11 cellular contexts compared by ENCODE assay signal in the genomic region with DNA sequence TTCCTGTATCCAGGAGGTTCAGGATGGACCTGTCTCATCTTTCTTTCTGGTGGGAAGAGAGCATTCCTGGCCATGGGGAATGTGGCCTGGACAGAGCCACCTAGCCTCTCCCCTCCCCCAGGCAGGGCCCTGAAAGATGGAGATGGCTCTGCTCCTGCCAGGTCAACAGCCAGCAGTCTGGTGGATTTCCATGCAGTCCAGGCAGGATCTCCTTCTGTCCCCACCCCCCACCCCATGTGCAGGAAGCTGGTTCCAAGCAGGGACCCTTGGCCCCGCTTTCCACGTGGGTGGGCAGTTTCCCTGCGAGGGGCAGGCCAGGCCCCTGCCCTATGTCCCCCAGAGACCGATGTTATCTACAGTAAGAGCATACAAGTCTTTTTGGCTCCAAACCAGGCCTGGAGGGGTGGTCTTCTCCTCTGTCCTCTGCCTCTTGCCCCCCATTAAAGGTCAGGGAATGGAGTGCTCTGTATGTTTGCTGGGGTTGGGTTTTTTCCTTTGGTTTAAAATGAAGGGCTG.
DNase-seq lines count a peak whose midpoint lies in the region; ATAC-seq and TF ChIP-seq lines count a peak whose summit lies in the region.
"Had no signal": no experiment of that assay in that cellular context is flagged by ENCODE, and none has a peak within 500 bp of the region (broad histone marks: within the 10 kb centered on the region; RNA-seq: fewer than 3 reads in every experiment).

No MANE protein-coding gene starts in this region.

- no peak for TF ChIP-seq POLR2A in thyroid gland (IDR thresholded peaks at IDR 0.05)

- peaks cover 58 to 100% of the 10 kb centered on the region in 2 donors for H3K4me1 ChIP-seq in thyroid gland

- peaks cover 88% of the 10 kb centered on the region for H3K4me1 Mint-ChIP-seq in activated T-cell treated with anti-CD3 and anti-CD28 coated beads, Interleukin-2, amount 50 U/mL, for 72 hours (ENCODE audit: low read depth)

- peak overlapping the region; percentile 6 to 79 for H3K4me3 Mint-ChIP-seq in activated T-cell treated with anti-CD3 and anti-CD28 coated beads, Interleukin-2, amount 50 U/mL, for 72 hours

- H3K27me3 ChIP-seq in thyroid gland, result no peaks in the 10 kb centered on the region

- H3K36me3 Mint-ChIP-seq in activated T-cell treated with anti-CD3 and anti-CD28 coated beads, Interleukin-2, amount 50 U/mL, for 72 hours (ENCODE audit: insufficient read depth in 2 of 2), result no peaks in the 10 kb centered on the region

- no peak for DNase-seq in activated T-cell treated with anti-CD3 and anti-CD28 coated beads, Interleukin-2, amount 50 U/mL, for 72 hours
- no peak for DNase-seq in activated T-cell treated with anti-CD3 and anti-CD28 coated beads, Interleukin-2, amount 50 U/mL, for 1 hour
- peak; percentile 62 for DNase-seq in SK-N-DZ (ENCODE audit: low spot score)
- peak; percentile 82 for DNase-seq in islet precursor cell
- no peak for DNase-seq in thyroid gland
- no peak for DNase-seq in stimulated activated CD8-positive, alpha-beta memory T cell treated with anti-CD3 and anti-CD28 coated beads, Interleukin-4, amount 100 ng/mL, for 48 hours
- no peak for DNase-seq in activated effector memory CD4-positive, alpha-beta T cell treated with Interleukin-2 at 50 U/mL for 16 hours
- no peak for DNase-seq in GM13976 (ENCODE audit: low spot score)
- DNase-seq: NCI-H187 treated with DMSO at 0.1 percent for 48 hours; nucleus accumbens; stimulated activated naive CD4-positive, alpha-beta T cell treated with Interleukin-2 at 50 U/mL for 16 hours had no signal

- in situ Hi-C loops in GM13976 (cut with MboI; ENCODE audit: low sequenced_read_pairs, unreplicated experiment), result no loop called here

- TF ChIP-seq CTCF in thyroid gland (IDR thresholded peaks at IDR 0.05) (no peak), GM13976 (IDR thresholded peaks at IDR 0.05; ENCODE audit: borderline replicate concordance, control extremely low read depth, extremely low read depth, insufficient read depth, missing control alignments) (no peak)

- H3K27me3 Mint-ChIP-seq in activated T-cell treated with anti-CD3 and anti-CD28 coated beads, Interleukin-2, amount 50 U/mL, for 72 hours (ENCODE audit: low read depth), result no peaks in the 10 kb centered on the region

- no peaks in the 10 kb centered on the region for H3K9me3 ChIP-seq in thyroid gland

- peak overlapping the region; percentile 43 for H3K27ac Mint-ChIP-seq in activated T-cell treated with anti-CD3 and anti-CD28 coated beads, Interleukin-2, amount 50 U/mL, for 72 hours

- peak overlapping the region in 2 of 3 donors; percentile 10 to 53 for H3K27ac ChIP-seq in thyroid gland

- H3K9me3 Mint-ChIP-seq in activated T-cell treated with anti-CD3 and anti-CD28 coated beads, Interleukin-2, amount 50 U/mL, for 72 hours, result no peaks in the 10 kb centered on the region

- intact Hi-C loops in thyroid gland (cut with DNase I), result loop anchor here (5.0 kb wide), 1 partner anchor 46 kb away; no protein-coding TSS in a partner anchor

- H3K4me3 ChIP-seq in thyroid gland (replicated peaks in 1 of 3), result no peak overlapping the region

- H3K36me3 ChIP-seq in thyroid gland, result no peaks in the 10 kb centered on the region

- WGBS in thyroid gland, 2 donors, result 56 to 60% methylated on average over 1 to 2 of the region's 4 CpGs

- ATAC-seq in activated T-cell treated with anti-CD3 and anti-CD28 coated beads, Interleukin-2, amount 50 U/mL, for 72 hours (replicated peaks in 1 of 2), result no peak

Comparison
In these comparisons a context has a peak if more than half of its experiments do, and no peak if none do; other contexts are left out.
1. DNase-seq: peak in SK-N-DZ (single experiment) and islet precursor cell (single experiment); none in activated T-cell treated with anti-CD3 and anti-CD28 coated beads, Interleukin-2, amount 50 U/mL, for 72 hours (0 of 2), activated T-cell treated with anti-CD3 and anti-CD28 coated beads, Interleukin-2, amount 50 U/mL, for 1 hour (single experiment), thyroid gland (0 of 2), stimulated activated CD8-positive, alpha-beta memory T cell treated with anti-CD3 and anti-CD28 coated beads, Interleukin-4, amount 100 ng/mL, for 48 hours (single experiment), activated effector memory CD4-positive, alpha-beta T cell treated with Interleukin-2 at 50 U/mL for 16 hours (single experiment) and GM13976 (single experiment).